ENCODE assay signal across 1 cellular context in the genomic region with DNA sequence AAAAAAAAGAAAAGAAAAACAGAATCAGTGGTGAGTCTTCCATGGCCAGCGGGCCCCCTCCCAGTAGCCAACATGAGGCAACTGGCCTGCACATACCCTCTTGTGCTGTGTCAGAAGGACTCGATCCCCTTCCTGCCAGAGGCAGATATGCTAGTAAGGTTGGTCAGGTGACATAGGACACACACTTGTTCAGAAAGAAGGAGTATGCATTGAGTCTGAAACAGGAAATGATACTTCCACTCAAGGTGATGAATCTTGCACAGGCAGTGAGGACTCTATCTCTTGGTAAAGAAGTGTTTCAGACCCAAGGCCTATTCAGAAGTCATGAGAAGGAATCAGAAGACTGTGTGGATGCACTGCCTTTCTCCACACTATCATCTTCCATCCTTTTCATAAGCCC.
TF ChIP-seq lines count a peak whose summit lies in the region.

No MANE protein-coding gene starts in this region.

TF ChIP-seq in HepG2, 621 proteins besides CTCF, POLR2A, EP300 and RAD21 (continued from another document):
- TF ChIP-seq, protein P1, sequence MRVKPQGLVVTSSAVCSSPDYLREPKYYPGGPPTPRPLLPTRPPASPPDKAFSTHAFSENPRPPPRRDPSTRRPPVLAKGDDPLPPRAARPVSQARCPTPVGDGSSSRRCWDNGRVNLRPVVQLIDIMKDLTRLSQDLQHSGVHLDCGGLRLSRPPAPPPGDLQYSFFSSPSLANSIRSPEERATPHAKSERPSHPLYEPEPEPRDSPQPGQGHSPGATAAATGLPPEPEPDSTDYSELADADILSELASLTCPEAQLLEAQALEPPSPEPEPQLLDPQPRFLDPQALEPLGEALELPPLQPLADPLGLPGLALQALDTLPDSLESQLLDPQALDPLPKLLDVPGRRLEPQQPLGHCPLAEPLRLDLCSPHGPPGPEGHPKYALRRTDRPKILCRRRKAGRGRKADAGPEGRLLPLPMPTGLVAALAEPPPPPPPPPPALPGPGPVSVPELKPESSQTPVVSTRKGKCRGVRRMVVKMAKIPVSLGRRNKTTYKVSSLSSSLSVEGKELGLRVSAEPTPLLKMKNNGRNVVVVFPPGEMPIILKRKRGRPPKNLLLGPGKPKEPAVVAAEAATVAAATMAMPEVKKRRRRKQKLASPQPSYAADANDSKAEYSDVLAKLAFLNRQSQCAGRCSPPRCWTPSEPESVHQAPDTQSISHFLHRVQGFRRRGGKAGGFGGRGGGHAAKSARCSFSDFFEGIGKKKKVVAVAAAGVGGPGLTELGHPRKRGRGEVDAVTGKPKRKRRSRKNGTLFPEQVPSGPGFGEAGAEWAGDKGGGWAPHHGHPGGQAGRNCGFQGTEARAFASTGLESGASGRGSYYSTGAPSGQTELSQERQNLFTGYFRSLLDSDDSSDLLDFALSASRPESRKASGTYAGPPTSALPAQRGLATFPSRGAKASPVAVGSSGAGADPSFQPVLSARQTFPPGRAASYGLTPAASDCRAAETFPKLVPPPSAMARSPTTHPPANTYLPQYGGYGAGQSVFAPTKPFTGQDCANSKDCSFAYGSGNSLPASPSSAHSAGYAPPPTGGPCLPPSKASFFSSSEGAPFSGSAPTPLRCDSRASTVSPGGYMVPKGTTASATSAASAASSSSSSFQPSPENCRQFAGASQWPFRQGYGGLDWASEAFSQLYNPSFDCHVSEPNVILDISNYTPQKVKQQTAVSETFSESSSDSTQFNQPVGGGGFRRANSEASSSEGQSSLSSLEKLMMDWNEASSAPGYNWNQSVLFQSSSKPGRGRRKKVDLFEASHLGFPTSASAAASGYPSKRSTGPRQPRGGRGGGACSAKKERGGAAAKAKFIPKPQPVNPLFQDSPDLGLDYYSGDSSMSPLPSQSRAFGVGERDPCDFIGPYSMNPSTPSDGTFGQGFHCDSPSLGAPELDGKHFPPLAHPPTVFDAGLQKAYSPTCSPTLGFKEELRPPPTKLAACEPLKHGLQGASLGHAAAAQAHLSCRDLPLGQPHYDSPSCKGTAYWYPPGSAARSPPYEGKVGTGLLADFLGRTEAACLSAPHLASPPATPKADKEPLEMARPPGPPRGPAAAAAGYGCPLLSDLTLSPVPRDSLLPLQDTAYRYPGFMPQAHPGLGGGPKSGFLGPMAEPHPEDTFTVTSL (CRISPR knock-in tag; IDR thresholded peaks at IDR 0.05; ENCODE audit: borderline replicate concordance): no peak
- no peak for TF ChIP-seq ZNF235 (CRISPR knock-in tag; IDR thresholded peaks at IDR 0.05; ENCODE audit: borderline replicate concordance)
- TF ChIP-seq, protein P2, sequence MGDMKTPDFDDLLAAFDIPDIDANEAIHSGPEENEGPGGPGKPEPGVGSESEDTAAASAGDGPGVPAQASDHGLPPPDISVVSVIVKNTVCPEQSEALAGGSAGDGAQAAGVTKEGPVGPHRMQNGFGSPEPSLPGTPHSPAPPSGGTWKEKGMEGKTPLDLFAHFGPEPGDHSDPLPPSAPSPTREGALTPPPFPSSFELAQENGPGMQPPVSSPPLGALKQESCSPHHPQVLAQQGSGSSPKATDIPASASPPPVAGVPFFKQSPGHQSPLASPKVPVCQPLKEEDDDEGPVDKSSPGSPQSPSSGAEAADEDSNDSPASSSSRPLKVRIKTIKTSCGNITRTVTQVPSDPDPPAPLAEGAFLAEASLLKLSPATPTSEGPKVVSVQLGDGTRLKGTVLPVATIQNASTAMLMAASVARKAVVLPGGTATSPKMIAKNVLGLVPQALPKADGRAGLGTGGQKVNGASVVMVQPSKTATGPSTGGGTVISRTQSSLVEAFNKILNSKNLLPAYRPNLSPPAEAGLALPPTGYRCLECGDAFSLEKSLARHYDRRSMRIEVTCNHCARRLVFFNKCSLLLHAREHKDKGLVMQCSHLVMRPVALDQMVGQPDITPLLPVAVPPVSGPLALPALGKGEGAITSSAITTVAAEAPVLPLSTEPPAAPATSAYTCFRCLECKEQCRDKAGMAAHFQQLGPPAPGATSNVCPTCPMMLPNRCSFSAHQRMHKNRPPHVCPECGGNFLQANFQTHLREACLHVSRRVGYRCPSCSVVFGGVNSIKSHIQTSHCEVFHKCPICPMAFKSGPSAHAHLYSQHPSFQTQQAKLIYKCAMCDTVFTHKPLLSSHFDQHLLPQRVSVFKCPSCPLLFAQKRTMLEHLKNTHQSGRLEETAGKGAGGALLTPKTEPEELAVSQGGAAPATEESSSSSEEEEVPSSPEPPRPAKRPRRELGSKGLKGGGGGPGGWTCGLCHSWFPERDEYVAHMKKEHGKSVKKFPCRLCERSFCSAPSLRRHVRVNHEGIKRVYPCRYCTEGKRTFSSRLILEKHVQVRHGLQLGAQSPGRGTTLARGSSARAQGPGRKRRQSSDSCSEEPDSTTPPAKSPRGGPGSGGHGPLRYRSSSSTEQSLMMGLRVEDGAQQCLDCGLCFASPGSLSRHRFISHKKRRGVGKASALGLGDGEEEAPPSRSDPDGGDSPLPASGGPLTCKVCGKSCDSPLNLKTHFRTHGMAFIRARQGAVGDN (CRISPR knock-in tag; IDR thresholded peaks at IDR 0.05): no peak
- TF ChIP-seq ZNF724P (CRISPR knock-in tag; IDR thresholded peaks at IDR 0.05; ENCODE audit: borderline replicate concordance): no peak
- TF ChIP-seq, protein P3, sequence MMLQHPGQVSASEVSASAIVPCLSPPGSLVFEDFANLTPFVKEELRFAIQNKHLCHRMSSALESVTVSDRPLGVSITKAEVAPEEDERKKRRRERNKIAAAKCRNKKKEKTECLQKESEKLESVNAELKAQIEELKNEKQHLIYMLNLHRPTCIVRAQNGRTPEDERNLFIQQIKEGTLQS (CRISPR knock-in tag; IDR thresholded peaks at IDR 0.05): no peak
